9 cellular contexts compared by ENCODE assay signal in the genomic region with DNA sequence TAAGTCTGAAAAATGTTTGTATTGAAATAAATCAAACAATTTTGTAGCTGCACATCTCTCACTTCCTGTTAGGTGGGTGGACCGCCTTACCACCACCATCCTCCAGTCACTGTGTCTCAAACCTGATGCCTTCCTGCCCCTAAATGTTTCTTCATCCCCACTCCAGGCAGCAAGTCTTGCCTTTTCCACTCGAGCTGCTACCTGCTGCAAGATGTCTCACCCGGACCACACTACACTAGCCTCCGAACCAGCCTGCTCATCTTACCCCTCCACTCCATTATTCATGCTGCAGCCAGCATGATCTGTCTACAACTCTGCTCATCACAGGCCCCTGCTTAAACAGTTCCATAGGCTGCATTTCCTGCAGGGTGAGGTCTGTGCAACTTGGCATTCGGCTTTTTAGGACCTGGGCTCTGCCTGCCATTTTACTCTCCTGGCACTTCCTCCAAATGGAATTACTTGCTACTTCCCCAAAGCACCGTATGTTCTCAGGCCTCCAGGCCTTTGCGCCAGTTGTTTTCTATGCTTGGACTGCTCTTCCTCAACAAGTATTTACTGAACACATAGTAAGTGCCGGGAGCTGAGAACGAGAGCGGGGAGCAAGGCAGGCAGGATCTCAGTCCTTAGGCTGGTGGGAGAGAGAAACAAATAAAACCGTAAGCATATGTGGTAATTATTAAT. TPM values are rescaled to one million over a fixed set of nuclear protein-coding genes. Genes with fewer than 3 reads are reported as not detected.
DNase-seq lines count a peak whose midpoint lies in the region; ATAC-seq and TF ChIP-seq lines count a peak whose summit lies in the region.
"Had no signal": no experiment of that assay in that cellular context is flagged by ENCODE, and none has a peak within 500 bp of the region (broad histone marks: within the 10 kb centered on the region; RNA-seq: fewer than 3 reads in every experiment).

No MANE protein-coding gene starts in this region.

- no peaks in the 10 kb centered on the region for H3K9me3 ChIP-seq in iPS-18c (ENCODE audit: control insufficient read depth, insufficient read depth, low read length)

- H3K9me3 Mint-ChIP-seq in activated CD8-positive, alpha-beta T cell treated with anti-CD3 and anti-CD28 coated beads, Interleukin-2, amount 10 ng/mL, durations not matched to agents 7 days and 5 days (ENCODE audit: insufficient read depth) = no peaks in the 10 kb centered on the region
- no peaks in the 10 kb centered on the region for H3K9me3 Mint-ChIP-seq in stimulated activated naive CD8-positive, alpha-beta T cell treated with anti-CD3 and anti-CD28 coated beads, Interleukin-15, amount 100 ng/mL, for 72 hours

- CTCF ChIA-PET in activated CD8-positive, alpha-beta T cell treated with anti-CD3 and anti-CD28 coated beads, Interleukin-2, amount 10 ng/mL, durations not matched to agents 7 days and 5 days (lab: Charles Lee) = interaction anchor here (3.6 to 9.7 kb wide), 2 partner anchors 8 to 21 kb away, joined by 11 to 215 read pairs; a partner anchor contains a TSS

- ATAC-seq in activated CD8-positive, alpha-beta T cell treated with anti-CD3 and anti-CD28 coated beads, Interleukin-2, amount 10 ng/mL, durations not matched to agents 7 days and 5 days = peak; percentile 4
- no peak for ATAC-seq in stimulated activated naive CD8-positive, alpha-beta T cell treated with anti-CD3 and anti-CD28 coated beads, Interleukin-15, amount 100 ng/mL, for 72 hours
- no peak for ATAC-seq in GM18502 (IDR thresholded peaks at IDR 0.05; ENCODE audit: poor library complexity, unreplicated experiment)
- ATAC-seq in GM21619 (IDR thresholded peaks at IDR 0.05; ENCODE audit: unreplicated experiment) = no peak

- POLR2A ChIA-PET in activated CD8-positive, alpha-beta T cell treated with anti-CD3 and anti-CD28 coated beads, Interleukin-2, amount 10 ng/mL, durations not matched to agents 7 days and 5 days (lab: Charles Lee) = interaction anchor here (1.7 to 4.4 kb wide), 2 partner anchors 9 to 14 kb away, joined by 11 to 24 read pairs; no protein-coding TSS in a partner anchor

- H3K4me3 ChIP-seq in iPS-18c (ENCODE audit: insufficient read depth, low read depth, low read length) (peak overlapping the region; percentile 65; the same call in 1 of the 2 replicates), brain microvascular endothelial cell (ENCODE audit: low read depth, low read length) (no peak overlapping the region)

- peaks cover 21% of the 10 kb centered on the region for H3K36me3 Mint-ChIP-seq in activated CD8-positive, alpha-beta T cell treated with anti-CD3 and anti-CD28 coated beads, Interleukin-2, amount 10 ng/mL, durations not matched to agents 7 days and 5 days (ENCODE audit: low read depth)

- peaks cover 49% of the 10 kb centered on the region for H3K4me1 Mint-ChIP-seq in activated CD8-positive, alpha-beta T cell treated with anti-CD3 and anti-CD28 coated beads, Interleukin-2, amount 10 ng/mL, durations not matched to agents 7 days and 5 days (ENCODE audit: low read depth)
- peaks cover 57% of the 10 kb centered on the region for H3K4me1 Mint-ChIP-seq in stimulated activated naive CD8-positive, alpha-beta T cell treated with anti-CD3 and anti-CD28 coated beads, Interleukin-15, amount 100 ng/mL, for 72 hours

- in situ Hi-C loops in brain microvascular endothelial cell (cut with HindIII; ENCODE audit: low pct_ligation_motif_present, low sequenced_read_pairs) = no loop called here

- H3K36me3 ChIP-seq in brain microvascular endothelial cell (replicated peaks) = peaks cover 43% of the 10 kb centered on the region

- DNase-seq in NOMO-1 (lab: John Stamatoyannopoulos, UW; ENCODE audit: unreplicated experiment in 2 of 2) (peak; percentile 14 to 49), NOMO-1 treated with DMSO at 0.1 percent for 48 hours (lab: John Stamatoyannopoulos, UW; ENCODE audit: unreplicated experiment) (no peak), brain microvascular endothelial cell (no peak)
- DNase-seq in activated CD8-positive, alpha-beta T cell treated with anti-CD3 and anti-CD28 coated beads, Interleukin-2, amount 10 ng/mL, durations not matched to agents 7 days and 5 days = peak; percentile 48
- DNase-seq in stimulated activated naive CD8-positive, alpha-beta T cell treated with anti-CD3 and anti-CD28 coated beads, Interleukin-15, amount 100 ng/mL, for 72 hours = no peak

- peak overlapping the region; percentile 89 for H3K27ac Mint-ChIP-seq in activated CD8-positive, alpha-beta T cell treated with anti-CD3 and anti-CD28 coated beads, Interleukin-2, amount 10 ng/mL, durations not matched to agents 7 days and 5 days
- peak overlapping the region; percentile 37 to 94 for H3K27ac Mint-ChIP-seq in stimulated activated naive CD8-positive, alpha-beta T cell treated with anti-CD3 and anti-CD28 coated beads, Interleukin-15, amount 100 ng/mL, for 72 hours

- TF ChIP-seq CTCF in brain microvascular endothelial cell (IDR thresholded peaks at IDR 0.05; ENCODE audit: low read depth, low read length, missing control alignments) = no peak

- peak overlapping the region; percentile 64 for H3K4me3 Mint-ChIP-seq in activated CD8-positive, alpha-beta T cell treated with anti-CD3 and anti-CD28 coated beads, Interleukin-2, amount 10 ng/mL, durations not matched to agents 7 days and 5 days
- peak overlapping the region; percentile 7 to 81 for H3K4me3 Mint-ChIP-seq in stimulated activated naive CD8-positive, alpha-beta T cell treated with anti-CD3 and anti-CD28 coated beads, Interleukin-15, amount 100 ng/mL, for 72 hours

- no peaks in the 10 kb centered on the region for H3K27me3 ChIP-seq in brain microvascular endothelial cell (replicated peaks)

- no peak overlapping the region for H3K27ac ChIP-seq in brain microvascular endothelial cell

- no peaks in the 10 kb centered on the region for H3K27me3 Mint-ChIP-seq in activated CD8-positive, alpha-beta T cell treated with anti-CD3 and anti-CD28 coated beads, Interleukin-2, amount 10 ng/mL, durations not matched to agents 7 days and 5 days (ENCODE audit: low read depth)
- H3K27me3 Mint-ChIP-seq in stimulated activated naive CD8-positive, alpha-beta T cell treated with anti-CD3 and anti-CD28 coated beads, Interleukin-15, amount 100 ng/mL, for 72 hours = no peaks in the 10 kb centered on the region

RNA-seq across cellular contexts. Expression of a gene that starts 5.2 kb away (rescaled TPM):
- total RNA-seq in activated CD8-positive, alpha-beta T cell treated with anti-CD3 and anti-CD28 coated beads, Interleukin-2, amount 10 ng/mL, durations not matched to agents 7 days and 5 days = 10 to 100 TPM; 86.3 to 98.0 TPM

RNA-seq across cellular contexts. Expression of a gene that starts 10.3 kb away (rescaled TPM):
- total RNA-seq in activated CD8-positive, alpha-beta T cell treated with anti-CD3 and anti-CD28 coated beads, Interleukin-2, amount 10 ng/mL, durations not matched to agents 7 days and 5 days = 10 to 100 TPM; 12.4 to 13.5 TPM

RNA-seq across cellular contexts. Expression of a gene that starts 17.5 kb away (rescaled TPM):
- total RNA-seq in activated CD8-positive, alpha-beta T cell treated with anti-CD3 and anti-CD28 coated beads, Interleukin-2, amount 10 ng/mL, durations not matched to agents 7 days and 5 days = 10 to 100 TPM; 39.0 to 39.5 TPM

RNA-seq across cellular contexts. Expression of a gene that starts 48.2 kb away (rescaled TPM):
- total RNA-seq in activated CD8-positive, alpha-beta T cell treated with anti-CD3 and anti-CD28 coated beads, Interleukin-2, amount 10 ng/mL, durations not matched to agents 7 days and 5 days = 10 to 100 TPM; 40.2 to 41.1 TPM

RNA-seq across cellular contexts. Expression of a gene that starts 51.6 kb away (rescaled TPM):
- total RNA-seq in activated CD8-positive, alpha-beta T cell treated with anti-CD3 and anti-CD28 coated beads, Interleukin-2, amount 10 ng/mL, durations not matched to agents 7 days and 5 days = not detected
- total RNA-seq: A172 had no signal

Comparison
In these comparisons a context has a peak if more than half of its experiments do, and no peak if none do; other contexts are left out.
1. DNase-seq: peak in NOMO-1 (2 of 2) and activated CD8-positive, alpha-beta T cell treated with anti-CD3 and anti-CD28 coated beads, Interleukin-2, amount 10 ng/mL, durations not matched to agents 7 days and 5 days (single experiment); none in NOMO-1 treated with DMSO at 0.1 percent for 48 hours (single experiment), stimulated activated naive CD8-positive, alpha-beta T cell treated with anti-CD3 and anti-CD28 coated beads, Interleukin-15, amount 100 ng/mL, for 72 hours (0 of 2) and brain microvascular endothelial cell (single experiment).